In the genomic region with DNA sequence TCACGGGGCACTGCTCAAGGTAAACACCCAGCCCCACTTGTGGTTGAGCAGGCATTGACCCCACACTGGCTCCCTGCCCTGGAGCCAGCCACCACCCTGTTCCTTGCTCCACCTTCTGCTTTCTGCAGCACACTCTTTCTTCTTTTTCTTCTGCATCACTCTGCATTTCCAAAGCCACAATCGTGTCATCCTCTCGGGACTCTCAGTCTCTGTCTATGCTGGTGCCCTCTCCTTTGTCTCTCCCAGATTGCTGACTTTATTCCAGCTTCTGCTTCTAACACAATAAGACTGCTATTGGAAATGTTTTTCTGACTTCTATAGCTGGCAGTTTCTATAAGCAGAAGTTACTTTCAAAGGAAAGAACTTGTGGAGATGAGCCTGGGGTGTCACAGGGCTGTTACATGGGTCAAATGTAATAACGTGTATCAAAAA, we compare ENCODE assay signal across 17 cellular contexts. TPM values are rescaled to one million over a fixed set of nuclear protein-coding genes. Genes with fewer than 3 reads are reported as not detected.
A peak's percentile ranks its signal among the peaks of the same experiment; 100 is the strongest.
DNase-seq lines count a peak whose midpoint lies in the region; ATAC-seq, FAIRE-seq and TF ChIP-seq lines count a peak whose summit lies in the region.
"Had no signal": no experiment of that assay in that cellular context is flagged by ENCODE, and none has a peak within 500 bp of the region (broad histone marks: within the 10 kb centered on the region; RNA-seq: fewer than 3 reads in every experiment).

No MANE protein-coding gene starts in this region.

- H3K27me3 ChIP-seq in WERI-Rb-1 (ENCODE audit: insufficient read depth, low read depth, severe bottlenecking): no peaks in the 10 kb centered on the region
- no peaks in the 10 kb centered on the region for H3K27me3 ChIP-seq in prostate gland (replicated peaks; ENCODE audit: insufficient read depth)

- TF ChIP-seq CTCF in WERI-Rb-1 (IDR thresholded peaks at IDR 0.05; ENCODE audit: low read depth, low read length): no peak
- TF ChIP-seq CTCF in prostate gland (IDR thresholded peaks at IDR 0.05): no peak

- CTCF ChIA-PET in activated naive CD4-positive, alpha-beta T cell treated with anti-CD3 and anti-CD28 coated beads for 36 hours (lab: Charles Lee): interaction anchor here (0.6 to 4.2 kb wide), 4 partner anchors 12 to 109 kb away, joined by 3 to 35 read pairs (median 12); no protein-coding TSS in a partner anchor

- no peaks in the 10 kb centered on the region for H3K4me1 ChIP-seq in prostate gland (replicated peaks)

- peak; percentile 28 for ATAC-seq in esophagus mucosa
- no peak for ATAC-seq in stimulated activated naive CD8-positive, alpha-beta T cell treated with anti-CD3 and anti-CD28 coated beads, Interleukin-15, amount 100 ng/mL, for 72 hours
- ATAC-seq: left lung had no signal

- H3K27ac Mint-ChIP-seq in activated naive CD4-positive, alpha-beta T cell treated with anti-CD3 and anti-CD28 coated beads for 36 hours: peak overlapping the region; percentile 90
- H3K27ac Mint-ChIP-seq in stimulated activated naive CD8-positive, alpha-beta T cell treated with anti-CD3 and anti-CD28 coated beads, Interleukin-15, amount 100 ng/mL, for 72 hours: peak overlapping the region; percentile 72 to 78

- no peaks in the 10 kb centered on the region for H3K36me3 Mint-ChIP-seq in activated naive CD4-positive, alpha-beta T cell treated with anti-CD3 and anti-CD28 coated beads for 36 hours (ENCODE audit: low read depth)

- no peak for FAIRE-seq in frontal cortex (lab: Jason Lieb, UNC)

- no peak for TF ChIP-seq POLR2A in prostate gland (IDR thresholded peaks at IDR 0.05)

- no peaks in the 10 kb centered on the region for H3K9me3 Mint-ChIP-seq in activated naive CD4-positive, alpha-beta T cell treated with anti-CD3 and anti-CD28 coated beads for 36 hours
- no peaks in the 10 kb centered on the region for H3K9me3 Mint-ChIP-seq in stimulated activated naive CD8-positive, alpha-beta T cell treated with anti-CD3 and anti-CD28 coated beads, Interleukin-15, amount 100 ng/mL, for 72 hours

- in situ Hi-C loops in ACHN (cut with HindIII; ENCODE audit: low pct_ligation_motif_present, low pct_unique_long_range_greater_than_20kb, low sequenced_read_pairs): no loop called here

- no peak overlapping the region for H3K4me3 ChIP-seq in WERI-Rb-1 (ENCODE audit: low read depth, low read length)
- no peak overlapping the region for H3K4me3 ChIP-seq in prostate gland
- H3K4me3 ChIP-seq: left lung had no signal

- H3K9me3 ChIP-seq in WERI-Rb-1 (ENCODE audit: severe bottlenecking) (no peaks in the 10 kb centered on the region), prostate gland (no peaks in the 10 kb centered on the region)
- H3K9me3 ChIP-seq: left lung had no signal

- H3K4me1 Mint-ChIP-seq in activated naive CD4-positive, alpha-beta T cell treated with anti-CD3 and anti-CD28 coated beads for 36 hours (ENCODE audit: low read depth): peaks cover 85% of the 10 kb centered on the region
- peaks cover 84% of the 10 kb centered on the region for H3K4me1 Mint-ChIP-seq in stimulated activated naive CD8-positive, alpha-beta T cell treated with anti-CD3 and anti-CD28 coated beads, Interleukin-15, amount 100 ng/mL, for 72 hours

- H3K27me3 Mint-ChIP-seq in activated naive CD4-positive, alpha-beta T cell treated with anti-CD3 and anti-CD28 coated beads for 36 hours (ENCODE audit: low read depth): no peaks in the 10 kb centered on the region
- H3K27me3 Mint-ChIP-seq in stimulated activated naive CD8-positive, alpha-beta T cell treated with anti-CD3 and anti-CD28 coated beads, Interleukin-15, amount 100 ng/mL, for 72 hours: no peaks in the 10 kb centered on the region

- intact Hi-C loops in activated naive CD4-positive, alpha-beta T cell treated with anti-CD3 and anti-CD28 coated beads for 36 hours (cut with micrococcal nuclease): no loop called here
- intact Hi-C loops in prostate gland (cut with DNase I): no loop called here

- no peak for DNase-seq in activated naive CD4-positive, alpha-beta T cell treated with anti-CD3 and anti-CD28 coated beads for 36 hours
- DNase-seq in activated naive CD4-positive, alpha-beta T cell treated with anti-CD3 and anti-CD28 coated beads, Interleukin-2, amount 50 U/mL, for 16 hours: no peak
- DNase-seq in WERI-Rb-1: no peak
- DNase-seq in stimulated activated naive CD8-positive, alpha-beta T cell treated with anti-CD3 and anti-CD28 coated beads, Interleukin-15, amount 100 ng/mL, for 72 hours: no peak
- DNase-seq in frontal cortex (ENCODE audit: low spot score in 2 of 2): no peak
- no peak for DNase-seq in prostate gland (ENCODE audit: low spot score)
- DNase-seq in ACHN: no peak
- DNase-seq: effector CD8-positive, alpha-beta T cell; left lung; NCI-H1105; NK-92 treated with Interleukin-12 subunit alpha and Interleukin-12 subunit beta, amount 100 ng/mL, for 24 hours; substantia nigra; T-helper 9 cell had no signal

- WGBS in prostate gland: 61% methylated on average over 4 of the region's 4 CpGs

- H3K4me3 Mint-ChIP-seq in activated naive CD4-positive, alpha-beta T cell treated with anti-CD3 and anti-CD28 coated beads for 36 hours: peak overlapping the region; percentile 71
- peak overlapping the region; percentile 89 to 91 for H3K4me3 Mint-ChIP-seq in stimulated activated naive CD8-positive, alpha-beta T cell treated with anti-CD3 and anti-CD28 coated beads, Interleukin-15, amount 100 ng/mL, for 72 hours

- peak overlapping the region; percentile 11; the same call in 1 of the 2 replicates for H3K27ac ChIP-seq in WERI-Rb-1
- no peak overlapping the region for H3K27ac ChIP-seq in prostate gland
- H3K27ac ChIP-seq: left lung had no signal

- no peaks in the 10 kb centered on the region for H3K36me3 ChIP-seq in WERI-Rb-1
- H3K36me3 ChIP-seq in prostate gland: no peaks in the 10 kb centered on the region
- H3K36me3 ChIP-seq: left lung had no signal

RNA-seq across cellular contexts. Expression of a gene that starts 14.4 kb away (rescaled TPM):
- total RNA-seq in activated naive CD4-positive, alpha-beta T cell treated with anti-CD3 and anti-CD28 coated beads for 36 hours: 10 to 100 TPM; 25.5 to 29.4 TPM
- total RNA-seq in esophagus mucosa: 0.92 TPM
- 5.3 TPM for total RNA-seq in frontal cortex
- 1 to 10 TPM in 1 of 2 donors, under 1 TPM in 1; 0.91 to 2.2 TPM for total RNA-seq in prostate gland
- total RNA-seq: myocyte, pulmonary artery endothelial cell had no signal

RNA-seq across cellular contexts. Expression of a gene that starts 21.8 kb away (rescaled TPM):
- total RNA-seq in activated naive CD4-positive, alpha-beta T cell treated with anti-CD3 and anti-CD28 coated beads for 36 hours: under 1 TPM; 0.64 to 0.81 TPM
- not detected for total RNA-seq in esophagus mucosa
- total RNA-seq in frontal cortex: under 0.01 TPM
- total RNA-seq in prostate gland: 1 to 10 TPM in 1 of 2 donors, under 1 TPM in 1; 0.09 to 5.1 TPM
- total RNA-seq: cardiac septum, myocyte, pulmonary artery endothelial cell had no signal

RNA-seq across cellular contexts. Expression of a gene that starts 44.9 kb away (rescaled TPM):
- 1 to 10 TPM; 1.1 to 1.5 TPM for total RNA-seq in activated naive CD4-positive, alpha-beta T cell treated with anti-CD3 and anti-CD28 coated beads for 36 hours
- total RNA-seq in esophagus mucosa: 0.24 TPM
- total RNA-seq in frontal cortex: not detected
- total RNA-seq in prostate gland: not detected
- total RNA-seq: cardiac septum, myocyte, pulmonary artery endothelial cell had no signal
